In the genomic region with DNA sequence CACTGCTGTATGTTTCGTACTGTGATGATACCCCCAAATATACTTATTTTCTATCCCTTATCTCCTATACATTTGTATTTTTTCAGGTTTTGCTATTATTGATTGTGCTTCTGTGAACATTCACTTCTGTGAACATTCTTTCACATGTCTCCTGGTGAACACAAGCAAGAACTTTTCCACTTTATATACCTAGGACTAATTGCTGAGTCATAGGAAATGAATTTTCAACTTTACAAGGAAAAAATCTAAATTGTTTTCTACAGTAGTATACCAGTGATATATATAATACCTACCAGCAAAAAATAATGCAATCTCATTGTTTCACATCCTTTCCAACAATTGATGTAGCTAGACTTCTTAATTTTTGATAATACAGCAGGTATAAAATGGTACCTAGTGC, we compare ENCODE assay signal across 32 cellular contexts.
"Had no signal": no experiment of that assay in that cellular context is flagged by ENCODE, and none has a peak within 500 bp of the region (broad histone marks: within the 10 kb centered on the region; RNA-seq: fewer than 3 reads in every experiment).

No MANE protein-coding gene starts in this region.

- H3K9me3 ChIP-seq: ascending aorta, body of pancreas, esophagus squamous epithelium, gastroesophageal sphincter, heart right ventricle had no signal

- ATAC-seq: activated CD4-positive, alpha-beta T cell treated with anti-CD3 and anti-CD28 coated beads for 36 hours; activated CD8-positive, alpha-beta memory T cell treated with anti-CD3 and anti-CD28 coated beads, Interleukin-2, amount 10 ng/mL, durations not matched to agents 7 days and 5 days; activated CD8-positive, alpha-beta T cell treated with anti-CD3 and anti-CD28 coated beads, Interleukin-2, amount 10 ng/mL, durations not matched to agents 7 days and 5 days; activated naive CD4-positive, alpha-beta T cell treated with anti-CD3 and anti-CD28 coated beads, Interleukin-2, amount 50 U/mL, for 72 hours; activated T-cell treated with anti-CD3 and anti-CD28 coated beads, Interleukin-2, amount 50 U/mL, for 72 hours; body of pancreas; effector memory CD8-positive, alpha-beta T cell; gastroesophageal sphincter; heart right ventricle; T-helper 17 cell had no signal

- H3K4me1 ChIP-seq: ascending aorta, body of pancreas, esophagus squamous epithelium, gastroesophageal sphincter, heart right ventricle had no signal

- H3K4me3 Mint-ChIP-seq: activated CD4-positive, alpha-beta memory T cell treated with anti-CD3 and anti-CD28 coated beads for 36 hours; activated CD4-positive, alpha-beta T cell treated with anti-CD3 and anti-CD28 coated beads for 36 hours; activated CD4-positive, alpha-beta T cell treated with anti-CD3 and anti-CD28 coated beads, Interleukin-2, amount 10 ng/mL, durations not matched to agents 24 days and 14 days; activated CD8-positive, alpha-beta memory T cell treated with anti-CD3 and anti-CD28 coated beads, Interleukin-2, amount 10 ng/mL, durations not matched to agents 7 days and 5 days; activated CD8-positive, alpha-beta T cell treated with anti-CD3 and anti-CD28 coated beads, Interleukin-2, amount 10 ng/mL, durations not matched to agents 7 days and 5 days; activated naive CD4-positive, alpha-beta T cell treated with anti-CD3 and anti-CD28 coated beads, Interleukin-2, amount 10 ng/mL, durations not matched to agents 7 days and 5 days; activated naive CD8-positive, alpha-beta T cell treated with anti-CD3 and anti-CD28 coated beads, Interleukin-2, amount 10 ng/mL, durations not matched to agents 7 days and 5 days; activated T-cell treated with anti-CD3 and anti-CD28 coated beads, Interleukin-2, amount 50 U/mL, for 72 hours; effector memory CD8-positive, alpha-beta T cell; T-helper 17 cell; T-helper 2 cell treated with Interferon-gamma antibody and Interleukin-4, amounts not matched to agents 5 μg/mL and 100 μg/mL, for 36 hours had no signal

- H3K27ac Mint-ChIP-seq: activated CD4-positive, alpha-beta memory T cell treated with anti-CD3 and anti-CD28 coated beads for 36 hours; activated CD4-positive, alpha-beta T cell treated with anti-CD3 and anti-CD28 coated beads for 36 hours; activated CD4-positive, alpha-beta T cell treated with anti-CD3 and anti-CD28 coated beads, Interleukin-2, amount 10 ng/mL, durations not matched to agents 24 days and 14 days; activated CD8-positive, alpha-beta memory T cell treated with anti-CD3 and anti-CD28 coated beads, Interleukin-2, amount 10 ng/mL, durations not matched to agents 7 days and 5 days; activated CD8-positive, alpha-beta T cell treated with anti-CD3 and anti-CD28 coated beads, Interleukin-2, amount 10 ng/mL, durations not matched to agents 7 days and 5 days; activated naive CD4-positive, alpha-beta T cell treated with anti-CD3 and anti-CD28 coated beads, Interleukin-2, amount 10 ng/mL, durations not matched to agents 7 days and 5 days; activated naive CD4-positive, alpha-beta T cell treated with anti-CD3 and anti-CD28 coated beads, Interleukin-2, amount 50 U/mL, for 72 hours; activated naive CD8-positive, alpha-beta T cell treated with anti-CD3 and anti-CD28 coated beads, Interleukin-2, amount 10 ng/mL, durations not matched to agents 7 days and 5 days; activated T-cell treated with anti-CD3 and anti-CD28 coated beads, Interleukin-2, amount 50 U/mL, for 72 hours; effector memory CD8-positive, alpha-beta T cell; T-helper 17 cell; T-helper 2 cell treated with Interferon-gamma antibody and Interleukin-4, amounts not matched to agents 5 μg/mL and 100 μg/mL, for 36 hours had no signal

- H3K27me3 Mint-ChIP-seq: activated CD4-positive, alpha-beta memory T cell treated with anti-CD3 and anti-CD28 coated beads for 36 hours; activated CD4-positive, alpha-beta T cell treated with anti-CD3 and anti-CD28 coated beads for 36 hours; activated CD4-positive, alpha-beta T cell treated with anti-CD3 and anti-CD28 coated beads, Interleukin-2, amount 10 ng/mL, durations not matched to agents 24 days and 14 days; activated CD8-positive, alpha-beta memory T cell treated with anti-CD3 and anti-CD28 coated beads, Interleukin-2, amount 10 ng/mL, durations not matched to agents 7 days and 5 days; activated naive CD4-positive, alpha-beta T cell treated with anti-CD3 and anti-CD28 coated beads, Interleukin-2, amount 10 ng/mL, durations not matched to agents 7 days and 5 days; activated naive CD8-positive, alpha-beta T cell treated with anti-CD3 and anti-CD28 coated beads, Interleukin-2, amount 10 ng/mL, durations not matched to agents 7 days and 5 days; effector memory CD8-positive, alpha-beta T cell; T-helper 17 cell had no signal

- H3K27ac ChIP-seq: ascending aorta, body of pancreas, epithelial cell of prostate, esophagus squamous epithelium, gastroesophageal sphincter, heart right ventricle had no signal

- H3K9me3 Mint-ChIP-seq: activated CD4-positive, alpha-beta memory T cell treated with anti-CD3 and anti-CD28 coated beads for 36 hours; activated CD4-positive, alpha-beta T cell treated with anti-CD3 and anti-CD28 coated beads, Interleukin-2, amount 10 ng/mL, durations not matched to agents 24 days and 14 days; activated naive CD4-positive, alpha-beta T cell treated with anti-CD3 and anti-CD28 coated beads, Interleukin-2, amount 10 ng/mL, durations not matched to agents 7 days and 5 days; activated naive CD8-positive, alpha-beta T cell treated with anti-CD3 and anti-CD28 coated beads, Interleukin-2, amount 10 ng/mL, durations not matched to agents 7 days and 5 days; T-helper 2 cell treated with Interferon-gamma antibody and Interleukin-4, amounts not matched to agents 5 μg/mL and 100 μg/mL, for 36 hours had no signal

- DNase-seq: activated CD4-positive, alpha-beta memory T cell treated with anti-CD3 and anti-CD28 coated beads for 36 hours; activated CD4-positive, alpha-beta T cell treated with anti-CD3 and anti-CD28 coated beads for 36 hours; activated CD4-positive, alpha-beta T cell treated with anti-CD3 and anti-CD28 coated beads, Interleukin-2, amount 10 ng/mL, durations not matched to agents 24 days and 14 days; activated CD4-positive, CD25-positive, alpha-beta regulatory T cell; activated CD4-positive, CD25-positive, alpha-beta regulatory T cell treated with anti-CD3 and anti-CD28 coated beads, Interleukin-2, amount 50 U/mL, for 72 hours; activated CD8-positive, alpha-beta memory T cell treated with anti-CD3 and anti-CD28 coated beads, Interleukin-2, amount 10 ng/mL, durations not matched to agents 7 days and 5 days; activated CD8-positive, alpha-beta memory T cell treated with anti-CD3 and anti-CD28 coated beads, Interleukin-2, amount 50 U/mL, for 4 hours; activated CD8-positive, alpha-beta T cell treated with anti-CD3 and anti-CD28 coated beads, Interleukin-2, amount 10 ng/mL, durations not matched to agents 7 days and 5 days; activated gamma-delta T cell; activated naive CD4-positive, alpha-beta T cell; activated naive CD4-positive, alpha-beta T cell treated with anti-CD3 and anti-CD28 coated beads, Interleukin-2, amount 10 ng/mL, durations not matched to agents 7 days and 5 days; activated naive CD8-positive, alpha-beta T cell treated with anti-CD3 and anti-CD28 coated beads, Interleukin-2, amount 10 ng/mL, durations not matched to agents 7 days and 5 days; activated T-cell treated with anti-CD3 and anti-CD28 coated beads, Interleukin-2, amount 50 U/mL, for 1 hour; activated T-cell treated with anti-CD3 and anti-CD28 coated beads, Interleukin-2, amount 50 U/mL, for 72 hours; body of pancreas; caudate nucleus; cortex of kidney; dermis blood vessel endothelial cell; effector CD4-positive, alpha-beta T cell; effector memory CD8-positive, alpha-beta T cell; esophagus squamous epithelium; foreskin melanocyte; heart right ventricle; T-helper 1 cell; T-helper 17 cell; T1000 had no signal

- FAIRE-seq: colon had no signal

- H3K4me3 ChIP-seq: ascending aorta, body of pancreas, esophagus squamous epithelium, gastroesophageal sphincter, heart right ventricle had no signal

- H3K4me1 Mint-ChIP-seq: activated CD4-positive, alpha-beta T cell treated with anti-CD3 and anti-CD28 coated beads for 36 hours; activated CD4-positive, alpha-beta T cell treated with anti-CD3 and anti-CD28 coated beads, Interleukin-2, amount 10 ng/mL, durations not matched to agents 24 days and 14 days; activated CD8-positive, alpha-beta memory T cell treated with anti-CD3 and anti-CD28 coated beads, Interleukin-2, amount 10 ng/mL, durations not matched to agents 7 days and 5 days; activated naive CD4-positive, alpha-beta T cell treated with anti-CD3 and anti-CD28 coated beads, Interleukin-2, amount 10 ng/mL, durations not matched to agents 7 days and 5 days; activated naive CD8-positive, alpha-beta T cell treated with anti-CD3 and anti-CD28 coated beads, Interleukin-2, amount 10 ng/mL, durations not matched to agents 7 days and 5 days; T-helper 17 cell had no signal

- H3K36me3 Mint-ChIP-seq: activated CD4-positive, alpha-beta memory T cell treated with anti-CD3 and anti-CD28 coated beads for 36 hours; activated CD8-positive, alpha-beta memory T cell treated with anti-CD3 and anti-CD28 coated beads, Interleukin-2, amount 10 ng/mL, durations not matched to agents 7 days and 5 days; activated naive CD4-positive, alpha-beta T cell treated with anti-CD3 and anti-CD28 coated beads, Interleukin-2, amount 10 ng/mL, durations not matched to agents 7 days and 5 days; activated naive CD4-positive, alpha-beta T cell treated with anti-CD3 and anti-CD28 coated beads, Interleukin-2, amount 50 U/mL, for 72 hours; activated naive CD8-positive, alpha-beta T cell treated with anti-CD3 and anti-CD28 coated beads, Interleukin-2, amount 10 ng/mL, durations not matched to agents 7 days and 5 days had no signal

- H3K36me3 ChIP-seq: ascending aorta, esophagus squamous epithelium, gastroesophageal sphincter, heart right ventricle had no signal

- H3K27me3 ChIP-seq: ascending aorta, body of pancreas, esophagus squamous epithelium, gastroesophageal sphincter, heart right ventricle had no signal
